34 cellular contexts compared by ENCODE assay signal in genomic region chr11:31361743-31362142, GRCh38. TPM values are rescaled to one million over a fixed set of nuclear protein-coding genes. Genes with fewer than 3 reads are reported as not detected.
"Had no signal": no experiment of that assay in that cellular context is flagged by ENCODE, and none has a peak within 500 bp of the region (broad histone marks: within the 10 kb centered on the region; RNA-seq: fewer than 3 reads in every experiment).

No MANE protein-coding gene starts in this region.

- H3K27ac Mint-ChIP-seq: activated B cell treated with CpG ODN at 0.5 μM for 24 hours; activated CD8-positive, alpha-beta memory T cell treated with anti-CD3 and anti-CD28 coated beads, Interleukin-2, amount 10 ng/mL, durations not matched to agents 7 days and 5 days; activated CD8-positive, alpha-beta T cell treated with anti-CD3 and anti-CD28 coated beads for 36 hours; activated naive CD4-positive, alpha-beta T cell treated with anti-CD3 and anti-CD28 coated beads, Interleukin-2, amount 50 U/mL, for 24 hours; activated naive CD8-positive, alpha-beta T cell treated with anti-CD3 and anti-CD28 coated beads, Interleukin-2, amount 10 ng/mL, durations not matched to agents 7 days and 5 days; brain; effector memory CD8-positive, alpha-beta T cell; T-helper 1 cell treated with Interleukin-12 subunit alpha and Interleukin-12 subunit beta and Interleukin-4 antibody, amounts not matched to agents 30 μg/mL and 1 μg/mL, for 36 hours; T-helper 2 cell treated with Interferon-gamma antibody and Interleukin-4, amounts not matched to agents 5 μg/mL and 100 μg/mL, for 36 hours had no signal

- H3K36me3 ChIP-seq: ascending aorta, breast epithelium, cardiac muscle cell, colonic mucosa, esophagus squamous epithelium, gastroesophageal sphincter, heart right ventricle, WERI-Rb-1 had no signal

- H3K4me3 Mint-ChIP-seq: activated B cell treated with CpG ODN at 0.5 μM for 24 hours; activated CD8-positive, alpha-beta memory T cell treated with anti-CD3 and anti-CD28 coated beads, Interleukin-2, amount 10 ng/mL, durations not matched to agents 7 days and 5 days; activated CD8-positive, alpha-beta T cell treated with anti-CD3 and anti-CD28 coated beads for 36 hours; activated naive CD4-positive, alpha-beta T cell treated with anti-CD3 and anti-CD28 coated beads, Interleukin-2, amount 50 U/mL, for 24 hours; activated naive CD8-positive, alpha-beta T cell treated with anti-CD3 and anti-CD28 coated beads, Interleukin-2, amount 10 ng/mL, durations not matched to agents 7 days and 5 days; brain; effector memory CD8-positive, alpha-beta T cell; T-helper 1 cell treated with Interleukin-12 subunit alpha and Interleukin-12 subunit beta and Interleukin-4 antibody, amounts not matched to agents 30 μg/mL and 1 μg/mL, for 36 hours; T-helper 2 cell treated with Interferon-gamma antibody and Interleukin-4, amounts not matched to agents 5 μg/mL and 100 μg/mL, for 36 hours had no signal

- H3K36me3 Mint-ChIP-seq: activated CD8-positive, alpha-beta memory T cell treated with anti-CD3 and anti-CD28 coated beads, Interleukin-2, amount 10 ng/mL, durations not matched to agents 7 days and 5 days; activated naive CD4-positive, alpha-beta T cell treated with anti-CD3 and anti-CD28 coated beads, Interleukin-2, amount 50 U/mL, for 24 hours; activated naive CD8-positive, alpha-beta T cell treated with anti-CD3 and anti-CD28 coated beads, Interleukin-2, amount 10 ng/mL, durations not matched to agents 7 days and 5 days; brain had no signal

- H3K4me3 ChIP-seq: ascending aorta, breast epithelium, cardiac muscle cell, colonic mucosa, esophagus squamous epithelium, gastroesophageal sphincter, heart right ventricle, hepatocyte had no signal

- H3K27me3 Mint-ChIP-seq: activated naive CD4-positive, alpha-beta T cell treated with anti-CD3 and anti-CD28 coated beads, Interleukin-2, amount 50 U/mL, for 24 hours had no signal

- H3K9me3 ChIP-seq: ascending aorta, breast epithelium, colonic mucosa, esophagus squamous epithelium, gastroesophageal sphincter, heart right ventricle had no signal

- H3K9me3 Mint-ChIP-seq: activated B cell treated with CpG ODN at 0.5 μM for 24 hours; activated CD8-positive, alpha-beta T cell treated with anti-CD3 and anti-CD28 coated beads for 36 hours; activated naive CD4-positive, alpha-beta T cell treated with anti-CD3 and anti-CD28 coated beads, Interleukin-2, amount 50 U/mL, for 24 hours; activated naive CD8-positive, alpha-beta T cell treated with anti-CD3 and anti-CD28 coated beads, Interleukin-2, amount 10 ng/mL, durations not matched to agents 7 days and 5 days; brain; effector memory CD8-positive, alpha-beta T cell; T-helper 1 cell treated with Interleukin-12 subunit alpha and Interleukin-12 subunit beta and Interleukin-4 antibody, amounts not matched to agents 30 μg/mL and 1 μg/mL, for 36 hours; T-helper 2 cell treated with Interferon-gamma antibody and Interleukin-4, amounts not matched to agents 5 μg/mL and 100 μg/mL, for 36 hours had no signal

- H3K4me1 Mint-ChIP-seq: brain had no signal

- H3K27ac ChIP-seq: ascending aorta, breast epithelium, cardiac muscle cell, colonic mucosa, esophagus squamous epithelium, gastroesophageal sphincter, heart right ventricle, hepatocyte, WERI-Rb-1 had no signal

- ATAC-seq: activated CD4-positive, CD25-positive, alpha-beta regulatory T cell treated with anti-CD3 and anti-CD28 coated beads, Interleukin-2, amount 50 U/mL, for 24 hours; activated CD8-positive, alpha-beta memory T cell treated with anti-CD3 and anti-CD28 coated beads, Interleukin-2, amount 10 ng/mL, durations not matched to agents 7 days and 5 days; activated CD8-positive, alpha-beta T cell treated with anti-CD3 and anti-CD28 coated beads for 36 hours; effector memory CD8-positive, alpha-beta T cell; gastroesophageal sphincter; heart right ventricle had no signal

- H3K4me1 ChIP-seq: ascending aorta, breast epithelium, colonic mucosa, esophagus squamous epithelium, gastroesophageal sphincter, heart right ventricle had no signal

- H3K27me3 ChIP-seq: ascending aorta, breast epithelium, cardiac muscle cell, colonic mucosa, gastroesophageal sphincter had no signal

- DNase-seq: activated B cell treated with CpG ODN at 0.5 μM for 24 hours; activated CD4-positive, alpha-beta T cell treated with anti-CD3 and anti-CD28 coated beads for 48 hours; activated CD4-positive, alpha-beta T cell treated with anti-CD3 and anti-CD28 coated beads, Interleukin-2, amount 50 U/mL, for 1 hour; activated CD4-positive, alpha-beta T cell treated with anti-CD3 and anti-CD28 coated beads, Interleukin-2, amount 50 U/mL, for 48 hours; activated CD8-positive, alpha-beta memory T cell treated with anti-CD3 and anti-CD28 coated beads, Interleukin-2, amount 10 ng/mL, durations not matched to agents 7 days and 5 days; activated CD8-positive, alpha-beta memory T cell treated with anti-CD3 and anti-CD28 coated beads, Interleukin-2, amount 50 U/mL, for 4 hours; activated CD8-positive, alpha-beta T cell treated with anti-CD3 and anti-CD28 coated beads for 36 hours; activated effector memory CD4-positive, alpha-beta T cell treated with Interleukin-2 at 50 U/mL for 16 hours; activated gamma-delta T cell treated with Interleukin-2 at 50 U/mL for 16 hours; activated naive CD4-positive, alpha-beta T cell treated with Interleukin-2 at 50 U/mL for 16 hours; activated naive CD8-positive, alpha-beta T cell treated with anti-CD3 and anti-CD28 coated beads, Interleukin-2, amount 10 ng/mL, durations not matched to agents 7 days and 5 days; activated T-cell treated with anti-CD3 and anti-CD28 coated beads, Interleukin-2, amount 50 U/mL, for 1 hour; activated T-cell treated with anti-CD3 and anti-CD28 coated beads, Interleukin-2, amount 50 U/mL, for 48 hours; central memory CD4-positive, alpha-beta T cell; cerebellar nuclear complex; colonic mucosa; effector CD4-positive, alpha-beta T cell; effector memory CD8-positive, alpha-beta T cell; esophagus squamous epithelium; foreskin melanocyte; heart right ventricle; T1000; WERI-Rb-1 had no signal

RNA-seq across cellular contexts. Expression of gene DCDC1, which starts 7.8 kb away (rescaled TPM):
- total RNA-seq: activated B cell treated with CpG ODN at 0.5 μM for 24 hours; activated CD8-positive, alpha-beta T cell treated with anti-CD3 and anti-CD28 coated beads for 36 hours; activated naive CD8-positive, alpha-beta T cell treated with anti-CD3 and anti-CD28 coated beads, Interleukin-2, amount 10 ng/mL, durations not matched to agents 7 days and 5 days; ascending aorta; colonic mucosa; esophagus squamous epithelium; glomerular endothelial cell had no signal
